ENCODE assay signal across 18 cellular contexts in genomic region chr1:161266096-161266679, GRCh38. TPM values are rescaled to one million over a fixed set of nuclear protein-coding genes. Genes with fewer than 3 reads are reported as not detected.
DNase-seq lines count a peak whose midpoint lies in the region; ATAC-seq and TF ChIP-seq lines count a peak whose summit lies in the region.
"Had no signal": no experiment of that assay in that cellular context is flagged by ENCODE, and none has a peak within 500 bp of the region (broad histone marks: within the 10 kb centered on the region; RNA-seq: fewer than 3 reads in every experiment).

No MANE protein-coding gene starts in this region.

- CTCF ChIA-PET in HEK293 (lab: Yijun Ruan, JAX) = interaction anchor here (0.6 to 2.8 kb wide), 3 partner anchors 24 to 502 kb away, joined by 3 to 12 read pairs (median 3); no protein-coding TSS in a partner anchor
- CTCF ChIA-PET in CD4-positive, alpha-beta T cell (lab: Charles Lee) = interaction anchor here (0.7 to 1.3 kb wide), 3 partner anchors 17 to 276 kb away, joined by 3 read pairs; no protein-coding TSS in a partner anchor

- peaks cover 34% of the 10 kb centered on the region for H3K27me3 Mint-ChIP-seq in CD4-positive, alpha-beta T cell

- POLR2A ChIA-PET in HEK293 (lab: Yijun Ruan, JAX) = no interaction called here
- POLR2A ChIA-PET in CD4-positive, alpha-beta T cell (lab: Charles Lee) = no interaction called here

- intact Hi-C loops in CD4-positive, alpha-beta T cell (cut with DNase I, micrococcal nuclease) = no loop called here

- H3K4me1 ChIP-seq in HEK293 (ENCODE audit: control insufficient read depth, insufficient read depth, low read length) = peaks cover 4% of the 10 kb centered on the region; the same call in 1 of the 2 replicates
- peaks cover 12 to 20% of the 10 kb centered on the region in 2 donors for H3K4me1 ChIP-seq in muscle layer of duodenum (ENCODE audit: control insufficient read depth in 1 of 2, insufficient read depth in 2 of 2, low read length in 2 of 2)
- H3K4me1 ChIP-seq: SJSA1 had no signal

- H3K4me3 ChIP-seq in HEK293 (ENCODE audit: low read depth, low read length) (no peak overlapping the region), muscle layer of duodenum (ENCODE audit: low read depth in 1 of 2, low read length in 2 of 2) (no peak overlapping the region)
- H3K4me3 ChIP-seq: heart right ventricle, right lobe of liver, SJSA1 had no signal

- H3K27ac ChIP-seq in HEK293 (ENCODE audit: extremely low read depth, low read depth, low read length) = no peak overlapping the region
- peak overlapping the region; percentile 74 for H3K27ac ChIP-seq in muscle layer of duodenum (ENCODE audit: low read length)
- H3K27ac ChIP-seq in CD4-positive, alpha-beta T cell (ENCODE audit: low read depth, low read length) = no peak overlapping the region
- H3K27ac ChIP-seq: right lobe of liver, SJSA1 had no signal

- DNase-seq in ACHN = peak; percentile 77
- no peak for DNase-seq in RPMI8226
- no peak for DNase-seq in CD4-positive, alpha-beta T cell
- DNase-seq: activated CD4-positive, alpha-beta T cell treated with anti-CD3 and anti-CD28 coated beads, Interleukin-2, amount 10 ng/mL, durations not matched to agents 7 days and 5 days; activated naive CD4-positive, alpha-beta T cell; AML-193; heart right ventricle; right lobe of liver; stimulated activated CD4-positive, alpha-beta T cell treated with anti-CD3 and anti-CD28 coated beads, Interleukin-2, amount 100 ng/mL, for 24 hours had no signal

- no peaks in the 10 kb centered on the region for H3K36me3 ChIP-seq in HEK293 (ENCODE audit: control insufficient read depth in 2 of 2, insufficient read depth in 1 of 2, low read length in 2 of 2)
- no peaks in the 10 kb centered on the region for H3K36me3 ChIP-seq in muscle layer of duodenum (ENCODE audit: control insufficient read depth in 1 of 2, insufficient read depth in 2 of 2, low read length in 2 of 2)
- H3K36me3 ChIP-seq: heart right ventricle, right lobe of liver, SJSA1 had no signal

- no peak overlapping the region for H3K27ac Mint-ChIP-seq in CD4-positive, alpha-beta T cell
- H3K27ac Mint-ChIP-seq: activated CD4-positive, alpha-beta T cell treated with anti-CD3 and anti-CD28 coated beads, Interleukin-2, amount 10 ng/mL, durations not matched to agents 7 days and 5 days had no signal

- no peaks in the 10 kb centered on the region for H3K9me3 Mint-ChIP-seq in CD4-positive, alpha-beta T cell
- H3K9me3 Mint-ChIP-seq: activated CD4-positive, alpha-beta T cell treated with anti-CD3 and anti-CD28 coated beads, Interleukin-2, amount 10 ng/mL, durations not matched to agents 7 days and 5 days; brain had no signal

- no peaks in the 10 kb centered on the region for H3K9me3 ChIP-seq in HEK293 (ENCODE audit: control insufficient read depth, insufficient read depth, low read depth, low read length)
- H3K9me3 ChIP-seq in muscle layer of duodenum (ENCODE audit: control insufficient read depth in 1 of 2, low read length in 2 of 2) = no peaks in the 10 kb centered on the region
- no peaks in the 10 kb centered on the region for H3K9me3 ChIP-seq in CD4-positive, alpha-beta T cell (ENCODE audit: control insufficient read depth, low read length)
- H3K9me3 ChIP-seq: heart right ventricle, right lobe of liver, SJSA1 had no signal

- H3K4me1 Mint-ChIP-seq in CD4-positive, alpha-beta T cell (ENCODE audit: low read depth) = no peaks in the 10 kb centered on the region

- no peak for TF ChIP-seq CTCF in HEK293 (tag by site-specific recombination; IDR thresholded peaks at IDR 0.05)
- no peak for TF ChIP-seq CTCF in CD4-positive, alpha-beta T cell (IDR thresholded peaks at IDR 0.05)

- H3K4me3 Mint-ChIP-seq in CD4-positive, alpha-beta T cell = no peak overlapping the region
- H3K4me3 Mint-ChIP-seq: activated CD4-positive, alpha-beta T cell treated with anti-CD3 and anti-CD28 coated beads, Interleukin-2, amount 10 ng/mL, durations not matched to agents 7 days and 5 days had no signal

- TF ChIP-seq POLR2A in GM18505 (IDR thresholded peaks at IDR 0.05; ENCODE audit: borderline replicate concordance, extremely low read depth, insufficient read depth, insufficient read length) = no peak

- in situ Hi-C loops in ACHN (cut with HindIII; ENCODE audit: low pct_ligation_motif_present, low pct_unique_long_range_greater_than_20kb, low sequenced_read_pairs) = no loop called here

- H3K27me3 ChIP-seq in muscle layer of duodenum (ENCODE audit: low read depth, low read length) = peaks cover under 1% of the 10 kb centered on the region
- peaks cover 14% of the 10 kb centered on the region for H3K27me3 ChIP-seq in CD4-positive, alpha-beta T cell (ENCODE audit: control insufficient read depth, insufficient read depth, low read length)
- H3K27me3 ChIP-seq: right lobe of liver had no signal

- no peaks in the 10 kb centered on the region for H3K36me3 Mint-ChIP-seq in CD4-positive, alpha-beta T cell (ENCODE audit: low read depth)
- H3K36me3 Mint-ChIP-seq: brain had no signal

- ATAC-seq in SK-N-SH treated with all-trans-retinoic acid at 6 μM for 48 hours = peak; percentile 83
- no peak for ATAC-seq in GM18505 (IDR thresholded peaks at IDR 0.05; ENCODE audit: unreplicated experiment)
- no peak for ATAC-seq in GM18873 (IDR thresholded peaks at IDR 0.05; ENCODE audit: low FRiP score, unreplicated experiment)
- no peak for ATAC-seq in CD4-positive, alpha-beta T cell (ENCODE audit: poor library complexity)
- ATAC-seq: esophagus mucosa, right lobe of liver had no signal

TF ChIP-seq in HEK293, 187 proteins besides CTCF, POLR2A, EP300 and RAD21 (continues in another document):
- TF ChIP-seq EGR2 (tag by site-specific recombination; IDR thresholded peaks at IDR 0.05; ENCODE audit: low read depth) (peak; percentile 69; the same call in 1 of the 2 replicates), ZNF473 (tag by site-specific recombination; IDR thresholded peaks at IDR 0.05) (no peak), GLIS1 (tag by site-specific recombination; IDR thresholded peaks at IDR 0.05) (peak; percentile 90), ELK4 (IDR thresholded peaks at IDR 0.05; ENCODE audit: borderline replicate concordance, low read depth, low read length) (no peak), ZFHX2 (tag by site-specific recombination; conservative IDR thresholded peaks at IDR 0.05) (peak; percentile 66), ZSCAN30 (tag by site-specific recombination; IDR thresholded peaks at IDR 0.05) (no peak), GLIS2 (tag by site-specific recombination; IDR thresholded peaks at IDR 0.05) (peak; percentile 19; the same call in 1 of the 2 replicates), ZIC2 (tag by site-specific recombination; IDR thresholded peaks at IDR 0.05) (peak; percentile 65)

TF ChIP-seq in SK-N-SH treated with all-trans-retinoic acid at 6 μM for 48 hours, 23 proteins besides CTCF, POLR2A, EP300 and RAD21:
- TF ChIP-seq CREB5 (CRISPR knock-in tag; IDR thresholded peaks at IDR 0.05; ENCODE audit: low read depth) (no peak), ZFP3 (CRISPR knock-in tag; IDR thresholded peaks at IDR 0.05) (no peak), ZNF8 (CRISPR knock-in tag; IDR thresholded peaks at IDR 0.05) (no peak)

RNA-seq across cellular contexts. Expression of gene PCP4L1, which starts 7.6 kb away (rescaled TPM):
- not detected for total RNA-seq in CD4-positive, alpha-beta T cell
- total RNA-seq: dermis microvascular lymphatic vessel endothelial cell, SJSA1 had no signal

RNA-seq across cellular contexts. Expression of gene NR1I3, which starts 28.2 kb away (rescaled TPM):
- total RNA-seq in CD4-positive, alpha-beta T cell = not detected
- total RNA-seq: activated CD4-positive, alpha-beta T cell treated with anti-CD3 and anti-CD28 coated beads, Interleukin-2, amount 10 ng/mL, durations not matched to agents 7 days and 5 days; dermis microvascular lymphatic vessel endothelial cell; esophagus mucosa; heart right ventricle; SJSA1 had no signal

RNA-seq across cellular contexts. Expression of gene TOMM40L, which starts 40.3 kb away (rescaled TPM):
- total RNA-seq in CD4-positive, alpha-beta T cell = 1 to 10 TPM; 3.2 to 4.1 TPM

RNA-seq across cellular contexts. Expression of gene APOA2, which starts 42.8 kb away (rescaled TPM):
- total RNA-seq in CD4-positive, alpha-beta T cell = not detected
- total RNA-seq: activated CD4-positive, alpha-beta T cell treated with anti-CD3 and anti-CD28 coated beads, Interleukin-2, amount 10 ng/mL, durations not matched to agents 7 days and 5 days; dermis microvascular lymphatic vessel endothelial cell; esophagus mucosa; SJSA1 had no signal

RNA-seq across cellular contexts. Expression of gene MPZ, which starts 43.6 kb away (rescaled TPM):
- total RNA-seq in CD4-positive, alpha-beta T cell = 1 to 10 TPM; 3.1 to 3.2 TPM
- total RNA-seq: SJSA1 had no signal
